21 cellular contexts compared by ENCODE assay signal in the genomic region with DNA sequence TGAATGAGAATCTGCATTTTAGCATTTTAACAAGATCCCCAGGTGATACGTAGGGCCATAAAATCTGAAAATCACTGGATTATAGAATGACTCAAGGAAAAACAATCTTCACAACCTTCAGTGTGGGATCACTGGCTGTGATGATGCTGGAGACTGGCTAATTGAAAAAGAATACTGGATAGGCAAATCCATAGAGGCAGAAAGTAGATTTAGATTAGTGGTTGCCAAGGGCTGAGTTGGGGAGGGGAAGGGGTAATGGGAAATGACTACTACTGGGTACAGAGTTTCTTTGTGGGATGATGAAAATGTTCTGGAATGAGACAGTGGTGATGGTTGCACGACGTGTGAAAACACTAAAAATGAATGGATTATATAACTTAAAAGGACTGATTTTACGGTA.
"Had no signal": no experiment of that assay in that cellular context is flagged by ENCODE, and none has a peak within 500 bp of the region (broad histone marks: within the 10 kb centered on the region; RNA-seq: fewer than 3 reads in every experiment).

No MANE protein-coding gene starts in this region.

- H3K27ac ChIP-seq: gastrocnemius medialis, heart left ventricle, left ventricle myocardium inferior, neural progenitor cell, ovary, right lobe of liver, testis, WERI-Rb-1 had no signal

- H3K9me3 Mint-ChIP-seq: activated T-cell treated with anti-CD3 and anti-CD28 coated beads, Interleukin-2, amount 50 U/mL, for 72 hours; brain; memory B cell; naive thymus-derived CD4-positive, alpha-beta T cell; neural progenitor cell; stimulated activated naive CD8-positive, alpha-beta T cell treated with anti-CD3 and anti-CD28 coated beads, Interleukin-15, amount 100 ng/mL, for 72 hours; T-helper 1 cell treated with Interleukin-12 subunit alpha and Interleukin-12 subunit beta and Interleukin-4 antibody, amounts not matched to agents 30 μg/mL and 1 μg/mL, for 36 hours had no signal

- H3K4me1 ChIP-seq: gastrocnemius medialis, neural progenitor cell, right lobe of liver, testis had no signal

- H3K4me2 ChIP-seq: neural progenitor cell had no signal

- H3K27me3 Mint-ChIP-seq: activated naive CD8-positive, alpha-beta T cell; brain; memory B cell; naive thymus-derived CD4-positive, alpha-beta T cell; stimulated activated naive CD8-positive, alpha-beta T cell treated with anti-CD3 and anti-CD28 coated beads, Interleukin-15, amount 100 ng/mL, for 72 hours had no signal

- H3K9me3 ChIP-seq: gastrocnemius medialis, heart left ventricle, left ventricle myocardium inferior, ovary, right lobe of liver, testis had no signal

- H2AFZ ChIP-seq: neural progenitor cell had no signal

- ATAC-seq: activated T-cell treated with anti-CD3 and anti-CD28 coated beads, Interleukin-2, amount 50 U/mL, for 72 hours; gastrocnemius medialis; heart left ventricle; naive thymus-derived CD4-positive, alpha-beta T cell; right lobe of liver; stimulated activated naive CD8-positive, alpha-beta T cell treated with anti-CD3 and anti-CD28 coated beads, Interleukin-15, amount 100 ng/mL, for 72 hours had no signal

- H3K27me3 ChIP-seq: gastrocnemius medialis, heart left ventricle, neural progenitor cell, ovary, right lobe of liver, testis had no signal

- H3K36me3 ChIP-seq: left ventricle myocardium inferior, ovary, right lobe of liver, WERI-Rb-1 had no signal

- H3K4me3 Mint-ChIP-seq: activated naive CD8-positive, alpha-beta T cell; activated T-cell treated with anti-CD3 and anti-CD28 coated beads, Interleukin-2, amount 50 U/mL, for 72 hours; brain; memory B cell; naive thymus-derived CD4-positive, alpha-beta T cell; neural progenitor cell; stimulated activated naive CD8-positive, alpha-beta T cell treated with anti-CD3 and anti-CD28 coated beads, Interleukin-15, amount 100 ng/mL, for 72 hours; T-helper 1 cell treated with Interleukin-12 subunit alpha and Interleukin-12 subunit beta and Interleukin-4 antibody, amounts not matched to agents 30 μg/mL and 1 μg/mL, for 36 hours had no signal

- DNase-seq: activated CD4-positive, alpha-beta T cell treated with anti-CD3 and anti-CD28 coated beads for 1 hour; activated effector memory CD4-positive, alpha-beta T cell treated with anti-CD3 and anti-CD28 coated beads, Interleukin-2, amount 50 U/mL, for 16 hours; activated T-cell treated with anti-CD3 and anti-CD28 coated beads, Interleukin-2, amount 50 U/mL, for 72 hours; caudate nucleus; gastrocnemius medialis; heart left ventricle; left ventricle myocardium inferior; naive thymus-derived CD4-positive, alpha-beta T cell; ovary; right lobe of liver; small intestine; stimulated activated CD4-positive, alpha-beta T cell treated with anti-CD3 and anti-CD28 coated beads, Interleukin-15, amount 100 ng/mL, for 24 hours; stimulated activated CD4-positive, alpha-beta T cell treated with anti-CD3 and anti-CD28 coated beads, Interleukin-2, amount 100 ng/mL, for 48 hours; stimulated activated naive CD8-positive, alpha-beta T cell treated with anti-CD3 and anti-CD28 coated beads, Interleukin-15, amount 100 ng/mL, for 72 hours; testis; WERI-Rb-1 had no signal

- H3K4me3 ChIP-seq: gastrocnemius medialis, heart left ventricle, left ventricle myocardium inferior, neural progenitor cell, ovary, right lobe of liver, testis had no signal

- H3K27ac Mint-ChIP-seq: activated naive CD8-positive, alpha-beta T cell; activated T-cell treated with anti-CD3 and anti-CD28 coated beads, Interleukin-2, amount 50 U/mL, for 72 hours; brain; memory B cell; naive thymus-derived CD4-positive, alpha-beta T cell; neural progenitor cell; stimulated activated naive CD8-positive, alpha-beta T cell treated with anti-CD3 and anti-CD28 coated beads, Interleukin-15, amount 100 ng/mL, for 72 hours; T-helper 1 cell treated with Interleukin-12 subunit alpha and Interleukin-12 subunit beta and Interleukin-4 antibody, amounts not matched to agents 30 μg/mL and 1 μg/mL, for 36 hours had no signal

- H3K9ac ChIP-seq: neural progenitor cell had no signal

- H3K4me1 Mint-ChIP-seq: brain, neural progenitor cell had no signal
